In genomic region chr5:83145241-83145640, GRCh38 we compare ENCODE assay signal across 1 cellular context.
TF ChIP-seq lines count a peak whose summit lies in the region.

No MANE protein-coding gene starts in this region.

TF ChIP-seq in IMR-90, 13 proteins besides CTCF, POLR2A, EP300 and RAD21:
- TF ChIP-seq ELK1 (IDR thresholded peaks at IDR 0.05; ENCODE audit: borderline replicate concordance, low read depth, low read length): no peak
- no peak for TF ChIP-seq MAZ (IDR thresholded peaks at IDR 0.05; ENCODE audit: borderline replicate concordance, low read depth, low read length)
- TF ChIP-seq BHLHE40 (IDR thresholded peaks at IDR 0.05; ENCODE audit: low read depth, low read length): no peak
- TF ChIP-seq RFX5 (IDR thresholded peaks at IDR 0.05; ENCODE audit: low read depth, low read length): no peak
- no peak for TF ChIP-seq CEBPB (IDR thresholded peaks at IDR 0.05; ENCODE audit: low read depth, low read length)
- TF ChIP-seq MAFK (IDR thresholded peaks at IDR 0.05; ENCODE audit: low read depth, low read length): no peak
- TF ChIP-seq MXI1 (IDR thresholded peaks at IDR 0.05; ENCODE audit: borderline replicate concordance, low read depth, low read length): no peak
- no peak for TF ChIP-seq SMC3 (IDR thresholded peaks at IDR 0.05; ENCODE audit: low read depth, low read length)
- no peak for TF ChIP-seq NFE2L2 (IDR thresholded peaks at IDR 0.05; ENCODE audit: low read depth, low read length)
- no peak for TF ChIP-seq FOS (IDR thresholded peaks at IDR 0.05; ENCODE audit: low read depth, low read length)
- no peak for TF ChIP-seq USF2 (IDR thresholded peaks at IDR 0.05; ENCODE audit: low read depth, low read length)
- TF ChIP-seq RCOR1 (IDR thresholded peaks at IDR 0.05; ENCODE audit: insufficient replicate concordance, low read length): no peak
- no peak for TF ChIP-seq CHD1 (IDR thresholded peaks at IDR 0.05; ENCODE audit: low read depth, low read length)
